Comparison of ENCODE assay signal across 8 cellular contexts in genomic region chr3:119063471-119063870, GRCh38. TPM values are rescaled to one million over a fixed set of nuclear protein-coding genes. Genes with fewer than 3 reads are reported as not detected.
"Had no signal": no experiment of that assay in that cellular context is flagged by ENCODE, and none has a peak within 500 bp of the region (broad histone marks: within the 10 kb centered on the region; RNA-seq: fewer than 3 reads in every experiment).

No MANE protein-coding gene starts in this region.

- H3K4me3 Mint-ChIP-seq: IgD-negative memory B cell had no signal

- H3K4me1 Mint-ChIP-seq: IgD-negative memory B cell had no signal

- H3K27me3 Mint-ChIP-seq: IgD-negative memory B cell had no signal

- H3K36me3 Mint-ChIP-seq: IgD-negative memory B cell had no signal

- DNase-seq: IMR-90, KBM-7, KG1 had no signal

- H3K27ac Mint-ChIP-seq: IgD-negative memory B cell had no signal

- ATAC-seq: HepG2, K562 had no signal

RNA-seq across cellular contexts. Expression of gene IGSF11, which starts 28.8 kb away (rescaled TPM):
- total RNA-seq: HepG2, HT-29, HT1080 had no signal
